Comparison of ENCODE assay signal across 18 cellular contexts in the genomic region with DNA sequence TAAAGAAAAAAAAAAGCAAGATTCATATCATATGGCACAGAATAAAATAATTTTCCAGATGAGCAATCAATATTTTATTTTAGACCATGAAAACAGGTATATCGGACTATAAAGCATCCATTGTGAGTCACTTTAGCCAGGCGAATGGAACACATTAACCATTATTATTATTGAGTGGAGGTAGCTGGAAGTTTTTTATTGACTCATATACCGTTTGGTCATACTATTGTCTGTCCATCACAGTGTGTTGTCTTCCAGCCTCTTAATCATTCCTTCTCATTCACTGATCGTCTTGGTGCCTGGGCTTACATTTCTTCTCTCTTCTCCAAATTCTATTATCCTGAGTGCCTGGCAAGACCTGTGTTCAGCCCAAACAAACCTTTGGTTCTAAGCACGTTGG.
"Had no signal": no experiment of that assay in that cellular context is flagged by ENCODE, and none has a peak within 500 bp of the region (broad histone marks: within the 10 kb centered on the region; RNA-seq: fewer than 3 reads in every experiment).

No MANE protein-coding gene starts in this region.

- H3K9ac ChIP-seq: neural progenitor cell had no signal

- DNase-seq: effector memory CD8-positive, alpha-beta T cell; esophagus squamous epithelium; foreskin melanocyte; heart left ventricle; hypothalamus; left lung; lower lobe of right lung; mesenchymal stem cell; midbrain; nucleus accumbens; ovary; right cardiac atrium; small intestine; stimulated activated CD4-positive, alpha-beta T cell treated with anti-CD3 and anti-CD28 coated beads, Interleukin-12 subunit alpha, Interleukin-12 subunit beta, amount 100 ng/mL, for 4 hours; stimulated activated naive CD4-positive, alpha-beta T cell treated with Interleukin-2 at 50 U/mL for 16 hours; trophoblast cell had no signal

- H3K9me3 ChIP-seq: esophagus squamous epithelium, heart left ventricle, left lung, lower lobe of right lung, ovary had no signal

- ATAC-seq: effector memory CD8-positive, alpha-beta T cell; heart left ventricle; left lung; lower lobe of right lung; natural killer cell treated with Interleukin-12 subunit alpha and Interleukin-12 subunit beta and Interleukin-15 and Interleukin-18, amount 100 ng/mL, for 72 hours; right cardiac atrium had no signal

- H3K4me1 ChIP-seq: heart left ventricle, left lung, lower lobe of right lung had no signal

- H3K27me3 ChIP-seq: esophagus squamous epithelium, heart left ventricle, left lung, neural progenitor cell, ovary had no signal

- H2AFZ ChIP-seq: neural progenitor cell had no signal

- H3K27ac ChIP-seq: esophagus squamous epithelium, heart left ventricle, left lung, lower lobe of right lung, neural progenitor cell, ovary had no signal

- H3K36me3 ChIP-seq: esophagus squamous epithelium, heart left ventricle, left lung, lower lobe of right lung, neural progenitor cell, ovary had no signal

- H3K4me2 ChIP-seq: neural progenitor cell had no signal

- H3K4me3 ChIP-seq: esophagus squamous epithelium, heart left ventricle, left lung, lower lobe of right lung, neural progenitor cell, ovary had no signal
